9 cellular contexts compared by ENCODE assay signal in genomic region chrX:103488332-103488731, GRCh38. TPM values are rescaled to one million over a fixed set of nuclear protein-coding genes. Genes with fewer than 3 reads are reported as not detected.
DNase-seq lines count a peak whose midpoint lies in the region; ATAC-seq and TF ChIP-seq lines count a peak whose summit lies in the region.
"Had no signal": no experiment of that assay in that cellular context is flagged by ENCODE, and none has a peak within 500 bp of the region (broad histone marks: within the 10 kb centered on the region; RNA-seq: fewer than 3 reads in every experiment).

No MANE protein-coding gene starts in this region.

- TF ChIP-seq EP300 in tibial nerve (IDR thresholded peaks at IDR 0.05): no peak

- H3K4me2 ChIP-seq in neural progenitor cell: no peak overlapping the region

- TF ChIP-seq CTCF in NB4 (IDR thresholded peaks at IDR 0.05; ENCODE audit: low read depth, low read length) (peak; percentile 31), neural progenitor cell (IDR thresholded peaks at IDR 0.05) (peak; percentile 59), tibial nerve (IDR thresholded peaks at IDR 0.05) (peak in 2 of 5 experiments; percentile 30 to 38)

- H3K9ac ChIP-seq in neural progenitor cell: no peak overlapping the region

- no peaks in the 10 kb centered on the region for H3K79me2 ChIP-seq in neural progenitor cell (ENCODE audit: low read depth)

- H3K9me3 Mint-ChIP-seq in neural progenitor cell: peaks cover 3% of the 10 kb centered on the region
- no peaks in the 10 kb centered on the region for H3K9me3 Mint-ChIP-seq in stimulated activated memory B cell treated with anti-CD40 and anti-IgM and Interleukin-4, amounts not matched to agents 10 μg/mL and 1 μg/mL and 100 μg/mL, for 72 hours

- no peaks in the 10 kb centered on the region for H3K4me1 Mint-ChIP-seq in neural progenitor cell
- H3K4me1 Mint-ChIP-seq in stimulated activated memory B cell treated with anti-CD40 and anti-IgM and Interleukin-4, amounts not matched to agents 10 μg/mL and 1 μg/mL and 100 μg/mL, for 72 hours: no peaks in the 10 kb centered on the region

- ATAC-seq in stimulated activated memory B cell treated with anti-CD40 and anti-IgM and Interleukin-4, amounts not matched to agents 10 μg/mL and 1 μg/mL and 100 μg/mL, for 72 hours: no peak
- ATAC-seq in HG03342 (IDR thresholded peaks at IDR 0.05; ENCODE audit: unreplicated experiment): no peak

- H3K27ac ChIP-seq in neural progenitor cell (no peak overlapping the region), tibial nerve (no peak overlapping the region)

- no peak overlapping the region for H3K27ac Mint-ChIP-seq in neural progenitor cell
- no peak overlapping the region for H3K27ac Mint-ChIP-seq in stimulated activated memory B cell treated with anti-CD40 and anti-IgM and Interleukin-4, amounts not matched to agents 10 μg/mL and 1 μg/mL and 100 μg/mL, for 72 hours

- H3K4me3 Mint-ChIP-seq in neural progenitor cell: no peak overlapping the region
- H3K4me3 Mint-ChIP-seq in stimulated activated memory B cell treated with anti-CD40 and anti-IgM and Interleukin-4, amounts not matched to agents 10 μg/mL and 1 μg/mL and 100 μg/mL, for 72 hours: no peak overlapping the region

- H3F3A ChIP-seq in neural progenitor cell (ENCODE audit: low read depth): peaks cover 3% of the 10 kb centered on the region

- no peak overlapping the region for H2AFZ ChIP-seq in neural progenitor cell (replicated peaks)

- H3K4me1 ChIP-seq in neural progenitor cell (no peaks in the 10 kb centered on the region), tibial nerve (no peaks in the 10 kb centered on the region)

- H4K20me1 ChIP-seq in neural progenitor cell (ENCODE audit: low read depth): no peaks in the 10 kb centered on the region

- H3K36me3 Mint-ChIP-seq in neural progenitor cell: peaks cover 6% of the 10 kb centered on the region
- H3K36me3 Mint-ChIP-seq in stimulated activated memory B cell treated with anti-CD40 and anti-IgM and Interleukin-4, amounts not matched to agents 10 μg/mL and 1 μg/mL and 100 μg/mL, for 72 hours: no peaks in the 10 kb centered on the region

- H3K9me3 ChIP-seq in neural progenitor cell (ENCODE audit: low read depth): no peaks in the 10 kb centered on the region
- no peaks in the 10 kb centered on the region for H3K9me3 ChIP-seq in tibial nerve

- 24 to 29% methylated on average over 4 of the region's 4 CpGs for WGBS in tibial nerve, 2 donors

- H3K27me3 ChIP-seq in neural progenitor cell: no peaks in the 10 kb centered on the region
- no peaks in the 10 kb centered on the region for H3K27me3 ChIP-seq in tibial nerve

- H3K36me3 ChIP-seq in neural progenitor cell: no peaks in the 10 kb centered on the region
- H3K36me3 ChIP-seq in tibial nerve: no peaks in the 10 kb centered on the region

- H3K4me3 ChIP-seq in NB4 (ENCODE audit: low read depth, low read length) (no peak overlapping the region), neural progenitor cell (no peak overlapping the region), tibial nerve (no peak overlapping the region)

- DNase-seq in NCI-H1092 (lab: John Stamatoyannopoulos, UW) (peak; percentile 3), NCI-H1092 treated with DMSO at 0.1 percent for 48 hours (lab: John Stamatoyannopoulos, UW) (no peak), NB4 (ENCODE audit: low read depth) (peak; percentile 0), dermis blood vessel endothelial cell (peak; percentile 24), neural progenitor cell (ENCODE audit: low spot score) (peak; percentile 38), tibial nerve (ENCODE audit: low spot score in 2 of 2) (no peak)
- DNase-seq: central memory CD4-positive, alpha-beta T cell had no signal

- no peak for TF ChIP-seq POLR2A in NB4 (IDR thresholded peaks at IDR 0.05; ENCODE audit: extremely low read depth, insufficient read length)
- TF ChIP-seq POLR2A in tibial nerve (IDR thresholded peaks at IDR 0.05): no peak

- no peaks in the 10 kb centered on the region for H3K27me3 Mint-ChIP-seq in neural progenitor cell (ENCODE audit: insufficient read depth, low read depth)
- H3K27me3 Mint-ChIP-seq in stimulated activated memory B cell treated with anti-CD40 and anti-IgM and Interleukin-4, amounts not matched to agents 10 μg/mL and 1 μg/mL and 100 μg/mL, for 72 hours: no peaks in the 10 kb centered on the region

RNA-seq across cellular contexts. Expression of gene RAB40A, which starts 31.0 kb away (rescaled TPM):
- total RNA-seq in dermis blood vessel endothelial cell (0.05 TPM in 1 of 2 replicates, not detected in the other), neural progenitor cell (ENCODE audit: low replicate concordance) (0.31 and 0.60 TPM in 2 replicates), tibial nerve (1 to 10 TPM in 3 of 4 donors, under 1 TPM in 1; 0.39 to 8.7 (median 3.4) TPM)

Comparison
In these comparisons a context has a peak if more than half of its experiments do, and no peak if none do; other contexts are left out.
1. DNase-seq: peak in NCI-H1092 (single experiment), NB4 (single experiment), dermis blood vessel endothelial cell (single experiment) and neural progenitor cell (single experiment); none in NCI-H1092 treated with DMSO at 0.1 percent for 48 hours (single experiment) and tibial nerve (0 of 2).